Comparison of ENCODE assay signal across 2 cellular contexts in the genomic region with DNA sequence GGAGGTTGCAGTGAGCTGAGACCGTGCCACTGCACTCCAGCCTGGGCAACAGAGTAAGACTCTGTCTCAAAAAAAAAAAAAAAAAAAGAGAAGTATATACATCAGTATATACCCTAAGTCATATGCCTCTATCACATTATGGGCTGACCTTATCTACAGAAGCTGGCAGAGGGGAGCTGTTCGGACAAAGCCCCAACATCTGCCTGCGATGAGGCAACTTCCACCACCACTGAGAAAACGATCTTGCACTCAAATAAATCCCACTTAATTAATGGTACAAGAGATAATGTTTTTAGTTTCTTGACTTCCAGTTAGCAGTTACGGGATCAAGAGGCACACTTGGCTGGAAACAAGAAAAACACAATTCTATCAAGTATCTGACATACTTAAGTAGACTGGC.
TF ChIP-seq lines count a peak whose summit lies in the region.

No MANE protein-coding gene starts in this region.

TF ChIP-seq in SK-N-SH, 30 proteins besides CTCF, POLR2A, EP300 and RAD21:
- no peak for TF ChIP-seq CHD2 (IDR thresholded peaks at IDR 0.05; ENCODE audit: low read length, partially characterized antibody)
- TF ChIP-seq, protein P1, sequence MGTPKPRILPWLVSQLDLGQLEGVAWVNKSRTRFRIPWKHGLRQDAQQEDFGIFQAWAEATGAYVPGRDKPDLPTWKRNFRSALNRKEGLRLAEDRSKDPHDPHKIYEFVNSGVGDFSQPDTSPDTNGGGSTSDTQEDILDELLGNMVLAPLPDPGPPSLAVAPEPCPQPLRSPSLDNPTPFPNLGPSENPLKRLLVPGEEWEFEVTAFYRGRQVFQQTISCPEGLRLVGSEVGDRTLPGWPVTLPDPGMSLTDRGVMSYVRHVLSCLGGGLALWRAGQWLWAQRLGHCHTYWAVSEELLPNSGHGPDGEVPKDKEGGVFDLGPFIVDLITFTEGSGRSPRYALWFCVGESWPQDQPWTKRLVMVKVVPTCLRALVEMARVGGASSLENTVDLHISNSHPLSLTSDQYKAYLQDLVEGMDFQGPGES (IDR thresholded peaks at IDR 0.05; ENCODE audit: low read depth, low read length), result no peak
- no peak for TF ChIP-seq FOSL2 (IDR thresholded peaks at IDR 0.05; ENCODE audit: borderline replicate concordance, low read depth)
- no peak for TF ChIP-seq POLR2AphosphoS5 (IDR thresholded peaks at IDR 0.05; ENCODE audit: low read depth, low read length)
- no peak for TF ChIP-seq TCF12 (IDR thresholded peaks at IDR 0.05)
- no peak for TF ChIP-seq MEF2A (IDR thresholded peaks at IDR 0.05; ENCODE audit: borderline replicate concordance, low read depth)
- no peak for TF ChIP-seq YY1 (IDR thresholded peaks at IDR 0.05; ENCODE audit: low read depth)
- no peak for TF ChIP-seq RFX5 (IDR thresholded peaks at IDR 0.05; ENCODE audit: low read length)
- no peak for TF ChIP-seq GATA2 (CRISPR knock-in tag; IDR thresholded peaks at IDR 0.05)
- no peak for TF ChIP-seq EZH2phosphoT487 (IDR thresholded peaks at IDR 0.05; ENCODE audit: borderline replicate concordance, low read depth)
- no peak for TF ChIP-seq FOXM1 (IDR thresholded peaks at IDR 0.05; ENCODE audit: low read depth)
- TF ChIP-seq SIN3A (IDR thresholded peaks at IDR 0.05; ENCODE audit: borderline replicate concordance, low read depth, low read length), result no peak
TF ChIP-seq in SK-N-SH: peak in this region for 0.

TF ChIP-seq in SK-N-SH treated with all-trans-retinoic acid at 6 μM for 48 hours, 23 proteins besides CTCF, POLR2A, EP300 and RAD21:
- TF ChIP-seq ZNF8 (CRISPR knock-in tag; IDR thresholded peaks at IDR 0.05) (no peak), PPARA (CRISPR knock-in tag; IDR thresholded peaks at IDR 0.05; ENCODE audit: borderline replicate concordance) (no peak), ZFP30 (CRISPR knock-in tag; IDR thresholded peaks at IDR 0.05) (no peak), ZC3H10 (CRISPR knock-in tag; IDR thresholded peaks at IDR 0.05) (no peak), ZNF565 (CRISPR knock-in tag; conservative IDR thresholded peaks at IDR 0.05; ENCODE audit: low read depth) (no peak), BACH2 (CRISPR knock-in tag; IDR thresholded peaks at IDR 0.05; ENCODE audit: borderline replicate concordance) (no peak), TOX (CRISPR knock-in tag; IDR thresholded peaks at IDR 0.05; ENCODE audit: borderline replicate concordance) (no peak), RARB (CRISPR knock-in tag; IDR thresholded peaks at IDR 0.05) (no peak), TCF4 (CRISPR knock-in tag; IDR thresholded peaks at IDR 0.05; ENCODE audit: borderline replicate concordance) (no peak), SNAI2 (CRISPR knock-in tag; IDR thresholded peaks at IDR 0.05) (no peak), ZFP3 (CRISPR knock-in tag; IDR thresholded peaks at IDR 0.05) (no peak), ISL1 (CRISPR knock-in tag; IDR thresholded peaks at IDR 0.05) (no peak), ZNF70 (CRISPR knock-in tag; IDR thresholded peaks at IDR 0.05) (no peak), OSR1 (CRISPR knock-in tag; IDR thresholded peaks at IDR 0.05) (no peak), GLIS3 (CRISPR knock-in tag; IDR thresholded peaks at IDR 0.05) (no peak), ESRRG (CRISPR knock-in tag; IDR thresholded peaks at IDR 0.05) (no peak)
- TF ChIP-seq, protein P2, sequence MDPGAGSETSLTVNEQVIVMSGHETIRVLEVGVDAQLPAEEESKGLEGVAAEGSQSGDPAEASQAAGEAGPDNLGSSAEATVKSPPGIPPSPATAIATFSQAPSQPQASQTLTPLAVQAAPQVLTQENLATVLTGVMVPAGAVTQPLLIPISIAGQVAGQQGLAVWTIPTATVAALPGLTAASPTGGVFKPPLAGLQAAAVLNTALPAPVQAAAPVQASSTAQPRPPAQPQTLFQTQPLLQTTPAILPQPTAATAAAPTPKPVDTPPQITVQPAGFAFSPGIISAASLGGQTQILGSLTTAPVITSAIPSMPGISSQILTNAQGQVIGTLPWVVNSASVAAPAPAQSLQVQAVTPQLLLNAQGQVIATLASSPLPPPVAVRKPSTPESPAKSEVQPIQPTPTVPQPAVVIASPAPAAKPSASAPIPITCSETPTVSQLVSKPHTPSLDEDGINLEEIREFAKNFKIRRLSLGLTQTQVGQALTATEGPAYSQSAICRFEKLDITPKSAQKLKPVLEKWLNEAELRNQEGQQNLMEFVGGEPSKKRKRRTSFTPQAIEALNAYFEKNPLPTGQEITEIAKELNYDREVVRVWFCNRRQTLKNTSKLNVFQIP (CRISPR knock-in tag; IDR thresholded peaks at IDR 0.05; ENCODE audit: borderline replicate concordance, low read depth), result no peak
- TF ChIP-seq, protein P3, sequence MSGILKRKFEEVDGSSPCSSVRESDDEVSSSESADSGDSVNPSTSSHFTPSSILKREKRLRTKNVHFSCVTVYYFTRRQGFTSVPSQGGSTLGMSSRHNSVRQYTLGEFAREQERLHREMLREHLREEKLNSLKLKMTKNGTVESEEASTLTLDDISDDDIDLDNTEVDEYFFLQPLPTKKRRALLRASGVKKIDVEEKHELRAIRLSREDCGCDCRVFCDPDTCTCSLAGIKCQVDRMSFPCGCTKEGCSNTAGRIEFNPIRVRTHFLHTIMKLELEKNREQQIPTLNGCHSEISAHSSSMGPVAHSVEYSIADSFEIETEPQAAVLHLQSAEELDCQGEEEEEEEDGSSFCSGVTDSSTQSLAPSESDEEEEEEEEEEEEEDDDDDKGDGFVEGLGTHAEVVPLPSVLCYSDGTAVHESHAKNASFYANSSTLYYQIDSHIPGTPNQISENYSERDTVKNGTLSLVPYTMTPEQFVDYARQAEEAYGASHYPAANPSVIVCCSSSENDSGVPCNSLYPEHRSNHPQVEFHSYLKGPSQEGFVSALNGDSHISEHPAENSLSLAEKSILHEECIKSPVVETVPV (CRISPR knock-in tag; IDR thresholded peaks at IDR 0.05), result no peak
- TF ChIP-seq, protein P4, sequence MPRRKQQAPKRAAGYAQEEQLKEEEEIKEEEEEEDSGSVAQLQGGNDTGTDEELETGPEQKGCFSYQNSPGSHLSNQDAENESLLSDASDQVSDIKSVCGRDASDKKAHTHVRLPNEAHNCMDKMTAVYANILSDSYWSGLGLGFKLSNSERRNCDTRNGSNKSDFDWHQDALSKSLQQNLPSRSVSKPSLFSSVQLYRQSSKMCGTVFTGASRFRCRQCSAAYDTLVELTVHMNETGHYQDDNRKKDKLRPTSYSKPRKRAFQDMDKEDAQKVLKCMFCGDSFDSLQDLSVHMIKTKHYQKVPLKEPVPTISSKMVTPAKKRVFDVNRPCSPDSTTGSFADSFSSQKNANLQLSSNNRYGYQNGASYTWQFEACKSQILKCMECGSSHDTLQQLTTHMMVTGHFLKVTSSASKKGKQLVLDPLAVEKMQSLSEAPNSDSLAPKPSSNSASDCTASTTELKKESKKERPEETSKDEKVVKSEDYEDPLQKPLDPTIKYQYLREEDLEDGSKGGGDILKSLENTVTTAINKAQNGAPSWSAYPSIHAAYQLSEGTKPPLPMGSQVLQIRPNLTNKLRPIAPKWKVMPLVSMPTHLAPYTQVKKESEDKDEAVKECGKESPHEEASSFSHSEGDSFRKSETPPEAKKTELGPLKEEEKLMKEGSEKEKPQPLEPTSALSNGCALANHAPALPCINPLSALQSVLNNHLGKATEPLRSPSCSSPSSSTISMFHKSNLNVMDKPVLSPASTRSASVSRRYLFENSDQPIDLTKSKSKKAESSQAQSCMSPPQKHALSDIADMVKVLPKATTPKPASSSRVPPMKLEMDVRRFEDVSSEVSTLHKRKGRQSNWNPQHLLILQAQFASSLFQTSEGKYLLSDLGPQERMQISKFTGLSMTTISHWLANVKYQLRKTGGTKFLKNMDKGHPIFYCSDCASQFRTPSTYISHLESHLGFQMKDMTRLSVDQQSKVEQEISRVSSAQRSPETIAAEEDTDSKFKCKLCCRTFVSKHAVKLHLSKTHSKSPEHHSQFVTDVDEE (CRISPR knock-in tag; IDR thresholded peaks at IDR 0.05), result no peak
- TF ChIP-seq, protein P5, sequence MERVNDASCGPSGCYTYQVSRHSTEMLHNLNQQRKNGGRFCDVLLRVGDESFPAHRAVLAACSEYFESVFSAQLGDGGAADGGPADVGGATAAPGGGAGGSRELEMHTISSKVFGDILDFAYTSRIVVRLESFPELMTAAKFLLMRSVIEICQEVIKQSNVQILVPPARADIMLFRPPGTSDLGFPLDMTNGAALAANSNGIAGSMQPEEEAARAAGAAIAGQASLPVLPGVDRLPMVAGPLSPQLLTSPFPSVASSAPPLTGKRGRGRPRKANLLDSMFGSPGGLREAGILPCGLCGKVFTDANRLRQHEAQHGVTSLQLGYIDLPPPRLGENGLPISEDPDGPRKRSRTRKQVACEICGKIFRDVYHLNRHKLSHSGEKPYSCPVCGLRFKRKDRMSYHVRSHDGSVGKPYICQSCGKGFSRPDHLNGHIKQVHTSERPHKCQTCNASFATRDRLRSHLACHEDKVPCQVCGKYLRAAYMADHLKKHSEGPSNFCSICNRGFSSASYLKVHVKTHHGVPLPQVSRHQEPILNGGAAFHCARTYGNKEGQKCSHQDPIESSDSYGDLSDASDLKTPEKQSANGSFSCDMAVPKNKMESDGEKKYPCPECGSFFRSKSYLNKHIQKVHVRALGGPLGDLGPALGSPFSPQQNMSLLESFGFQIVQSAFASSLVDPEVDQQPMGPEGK (CRISPR knock-in tag; IDR thresholded peaks at IDR 0.05; ENCODE audit: borderline replicate concordance), result no peak
